9 cellular contexts compared by ENCODE assay signal in genomic region chr20:54197621-54198604, GRCh38. TPM values are rescaled to one million over a fixed set of nuclear protein-coding genes. Genes with fewer than 3 reads are reported as not detected.
DNase-seq lines count a peak whose midpoint lies in the region; ATAC-seq and TF ChIP-seq lines count a peak whose summit lies in the region.
"Had no signal": no experiment of that assay in that cellular context is flagged by ENCODE, and none has a peak within 500 bp of the region (broad histone marks: within the 10 kb centered on the region; RNA-seq: fewer than 3 reads in every experiment).

No MANE protein-coding gene starts in this region.

- ATAC-seq in HG03342 (IDR thresholded peaks at IDR 0.05; ENCODE audit: unreplicated experiment), result no peak
- ATAC-seq: body of pancreas had no signal

- TF ChIP-seq CTCF in HFF-Myc (IDR thresholded peaks at IDR 0.05; ENCODE audit: low read depth, low read length, missing control alignments) (peak; percentile 41), fibroblast of villous mesenchyme (IDR thresholded peaks at IDR 0.05; ENCODE audit: insufficient read depth, low read depth, low read length) (peak; percentile 50)

- DNase-seq in AG08396 (ENCODE audit: low spot score) (peak; percentile 27), HFF-Myc (ENCODE audit: extremely low read depth, low read depth) (peak; percentile 56), RKO (ENCODE audit: low spot score) (peak; percentile 53), fibroblast of villous mesenchyme (ENCODE audit: low read depth) (peak; percentile 79), GF-D8 (lab: John Stamatoyannopoulos, UW) (no peak), SHP77 (lab: John Stamatoyannopoulos, UW) (no peak)
- no peak for DNase-seq in stimulated activated CD4-positive, alpha-beta T cell treated with anti-CD3 and anti-CD28 coated beads, Interleukin-4, amount 100 ng/mL, for 4 hours
- DNase-seq: body of pancreas had no signal

- no peak overlapping the region for H3K4me3 ChIP-seq in HFF-Myc (replicated peaks; ENCODE audit: low read depth, low read length)
- H3K4me3 ChIP-seq in fibroblast of villous mesenchyme (ENCODE audit: low read depth, low read length), result no peak overlapping the region
- H3K4me3 ChIP-seq: body of pancreas had no signal

RNA-seq across cellular contexts. Expression of gene PFDN4, which starts 10.0 kb away (rescaled TPM):
- total RNA-seq in fibroblast of villous mesenchyme, result 82.0 and 130 TPM in 2 replicates

RNA-seq across cellular contexts. Expression of gene CYP24A1, which starts 24.1 kb away (rescaled TPM):
- not detected in 2 replicates for total RNA-seq in fibroblast of villous mesenchyme
- total RNA-seq: body of pancreas had no signal

Comparison
In these comparisons a context has a peak if more than half of its experiments do, and no peak if none do; other contexts are left out.
1. DNase-seq: peak in AG08396 (single experiment), HFF-Myc (single experiment), RKO (single experiment) and fibroblast of villous mesenchyme (single experiment); none in GF-D8 (single experiment), stimulated activated CD4-positive, alpha-beta T cell treated with anti-CD3 and anti-CD28 coated beads, Interleukin-4, amount 100 ng/mL, for 4 hours (0 of 2) and SHP77 (0 of 2).